ENCODE assay signal across 14 cellular contexts in the genomic region with DNA sequence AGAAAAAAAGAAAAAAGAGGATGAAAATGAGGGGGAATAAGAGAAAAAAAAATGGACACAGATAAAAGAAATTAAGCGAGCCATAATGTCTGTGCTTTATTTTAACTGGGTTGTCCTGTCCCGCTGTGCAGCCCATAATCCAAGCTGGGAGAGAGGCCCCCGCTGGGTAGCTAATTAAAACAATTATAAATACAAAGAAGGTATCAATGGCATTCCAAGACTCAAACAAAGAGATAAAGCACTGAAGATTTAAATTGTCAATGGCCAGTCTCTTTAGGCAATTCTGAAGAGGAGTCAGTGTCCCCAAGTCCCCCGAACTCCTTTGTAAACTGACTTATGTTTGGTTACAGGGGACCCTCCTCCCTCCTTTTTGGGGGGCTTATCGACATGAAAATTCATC.
A peak's percentile ranks its signal among the peaks of the same experiment; 100 is the strongest.
DNase-seq lines count a peak whose midpoint lies in the region; ATAC-seq and TF ChIP-seq lines count a peak whose summit lies in the region.
"Had no signal": no experiment of that assay in that cellular context is flagged by ENCODE, and none has a peak within 500 bp of the region (broad histone marks: within the 10 kb centered on the region; RNA-seq: fewer than 3 reads in every experiment).

No MANE protein-coding gene starts in this region.

- H3K36me3 Mint-ChIP-seq in activated T-cell treated with anti-CD3 and anti-CD28 coated beads, Interleukin-2, amount 50 U/mL, for 24 hours (ENCODE audit: low read depth), result no peaks in the 10 kb centered on the region
- no peaks in the 10 kb centered on the region for H3K36me3 Mint-ChIP-seq in type B pancreatic cell

- H3K27me3 ChIP-seq in adipocyte (replicated peaks; ENCODE audit: control insufficient read depth, insufficient read depth, low read length), result no peaks in the 10 kb centered on the region
- H3K27me3 ChIP-seq: right atrium auricular region, upper lobe of right lung had no signal

- no peak for TF ChIP-seq CTCF in type B pancreatic cell (conservative IDR thresholded peaks at IDR 0.05)

- no peak for DNase-seq in activated T-cell treated with anti-CD3 and anti-CD28 coated beads, Interleukin-2, amount 50 U/mL, for 24 hours
- no peak for DNase-seq in activated T-cell treated with anti-CD3 and anti-CD28 coated beads, Interleukin-2, amount 50 U/mL, for 48 hours
- DNase-seq in adipocyte (ENCODE audit: low read depth) (no peak), iPS-NIHi7 (ENCODE audit: extremely low spot score) (peak; percentile 36), type B pancreatic cell (ENCODE audit: extremely low spot score, unreplicated experiment) (no peak), NOMO-1 treated with dmso at 0.1 percent for 144 hours (lab: John Stamatoyannopoulos, UW; ENCODE audit: unreplicated experiment) (no peak), dermis blood vessel endothelial cell (no peak)
- DNase-seq: left lung, upper lobe of right lung had no signal

- H3K9ac ChIP-seq in adipocyte (ENCODE audit: low read length), result peak overlapping the region; percentile 54

- ATAC-seq in HG02973 (IDR thresholded peaks at IDR 0.05; ENCODE audit: unreplicated experiment), result no peak
- ATAC-seq: A549 had no signal

- no peak overlapping the region for H3K4me3 Mint-ChIP-seq in activated T-cell treated with anti-CD3 and anti-CD28 coated beads, Interleukin-2, amount 50 U/mL, for 24 hours
- peak overlapping the region; percentile 37 for H3K4me3 Mint-ChIP-seq in type B pancreatic cell
- H3K4me3 Mint-ChIP-seq: activated naive CD4-positive, alpha-beta T cell treated with anti-CD3 and anti-CD28 coated beads for 36 hours had no signal

- H3K4me3 ChIP-seq in adipocyte (ENCODE audit: low read length), result no peak overlapping the region
- H3K4me3 ChIP-seq: A549, cardiac muscle cell, left lung, right atrium auricular region, upper lobe of right lung had no signal

- no peaks in the 10 kb centered on the region for H3K27me3 Mint-ChIP-seq in activated T-cell treated with anti-CD3 and anti-CD28 coated beads, Interleukin-2, amount 50 U/mL, for 24 hours
- peaks cover 11% of the 10 kb centered on the region for H3K27me3 Mint-ChIP-seq in type B pancreatic cell

- peak overlapping the region; percentile 67 for H3K27ac Mint-ChIP-seq in activated T-cell treated with anti-CD3 and anti-CD28 coated beads, Interleukin-2, amount 50 U/mL, for 24 hours
- no peak overlapping the region for H3K27ac Mint-ChIP-seq in type B pancreatic cell
- H3K27ac Mint-ChIP-seq: activated naive CD4-positive, alpha-beta T cell treated with anti-CD3 and anti-CD28 coated beads for 36 hours had no signal

- no peaks in the 10 kb centered on the region for H3K36me3 ChIP-seq in adipocyte (ENCODE audit: control insufficient read depth, insufficient read depth, low read length, severe bottlenecking)
- H3K36me3 ChIP-seq: cardiac muscle cell, left lung, right atrium auricular region, upper lobe of right lung had no signal

- peaks cover 29% of the 10 kb centered on the region for H3K4me1 Mint-ChIP-seq in activated T-cell treated with anti-CD3 and anti-CD28 coated beads, Interleukin-2, amount 50 U/mL, for 24 hours (ENCODE audit: low read depth)
- peaks cover 16% of the 10 kb centered on the region for H3K4me1 Mint-ChIP-seq in type B pancreatic cell (ENCODE audit: unreplicated experiment)

- H3K9me3 ChIP-seq in adipocyte (ENCODE audit: control insufficient read depth, low read length), result no peaks in the 10 kb centered on the region
- H3K9me3 ChIP-seq: A549, left lung, right atrium auricular region, upper lobe of right lung had no signal

- H3K9me3 Mint-ChIP-seq in activated T-cell treated with anti-CD3 and anti-CD28 coated beads, Interleukin-2, amount 50 U/mL, for 24 hours, result no peaks in the 10 kb centered on the region
- no peaks in the 10 kb centered on the region for H3K9me3 Mint-ChIP-seq in type B pancreatic cell
- H3K9me3 Mint-ChIP-seq: activated naive CD4-positive, alpha-beta T cell treated with anti-CD3 and anti-CD28 coated beads for 36 hours had no signal

- H3K4me1 ChIP-seq in adipocyte (ENCODE audit: control insufficient read depth, insufficient read depth, low read length), result peaks cover 16% of the 10 kb centered on the region
- H3K4me1 ChIP-seq: A549, left lung, right atrium auricular region had no signal
